ENCODE assay signal across 23 cellular contexts in genomic region chr10:112507988-112508387, GRCh38.
DNase-seq lines count a peak whose midpoint lies in the region; ATAC-seq and TF ChIP-seq lines count a peak whose summit lies in the region.
"Had no signal": no experiment of that assay in that cellular context is flagged by ENCODE, and none has a peak within 500 bp of the region (broad histone marks: within the 10 kb centered on the region; RNA-seq: fewer than 3 reads in every experiment).

No MANE protein-coding gene starts in this region.

- H3K27me3 ChIP-seq in thyroid gland = no peaks in the 10 kb centered on the region
- H3K27me3 ChIP-seq in mammary epithelial cell (ENCODE audit: insufficient read depth, low read length) = no peaks in the 10 kb centered on the region
- H3K27me3 ChIP-seq: BLaER1, SJCRH30 had no signal

- no peak overlapping the region for H3K4me3 Mint-ChIP-seq in mesothelial cell of epicardium
- H3K4me3 Mint-ChIP-seq: CD4-positive, alpha-beta T cell had no signal

- 19 to 20% methylated on average over 4 of the region's 4 CpGs for WGBS in thyroid gland, 2 donors
- 44% methylated on average over 4 of the region's 4 CpGs for WGBS in mammary epithelial cell (ENCODE audit: low coverage, missing lambda C conversion rate)

- DNase-seq in NCI-H510A treated with DMSO at 0.1 percent for 48 hours (lab: John Stamatoyannopoulos, UW) (peak; percentile 22), NCI-H510A (lab: John Stamatoyannopoulos, UW) (no peak), SK-MEL-5 (ENCODE audit: low read depth, low spot score) (peak; percentile 11), mesothelial cell of epicardium (ENCODE audit: low spot score in 2 of 2, unreplicated experiment in 2 of 2) (no peak), thyroid gland (peak; percentile 12 to 25), mammary epithelial cell (no peak)
- no peak for DNase-seq in activated CD4-positive, CD25-positive, alpha-beta regulatory T cell (lab: John Stamatoyannopoulos, UW)
- DNase-seq: CD4-positive, alpha-beta T cell; GM23248; H7; NCI-H1092; NCI-H1417 treated with DMSO at 0.1 percent for 48 hours; NCI-H1694 treated with DMSO at 0.1 percent for 48 hours; NCI-H2171; NCI-H226; NCI-H524 treated with DMSO at 0.1 percent for 48 hours; NCI-H774; NK-92 treated with Interleukin-12 subunit alpha and Interleukin-12 subunit beta, amount 100 ng/mL, for 24 hours; PC-3 had no signal

- ATAC-seq in HG03469 (IDR thresholded peaks at IDR 0.05; ENCODE audit: unreplicated experiment) = no peak
- ATAC-seq: PC-3, Right ventricle myocardium inferior had no signal

- in situ Hi-C loops in SK-MEL-5 (cut with HindIII; ENCODE audit: low pct_unique_long_range_greater_than_20kb, low sequenced_read_pairs) = no loop called here
- in situ Hi-C loops in mammary epithelial cell (cut with MboI; ENCODE audit: low sequenced_read_pairs in 2 of 2) = no loop called here

- TF ChIP-seq POLR2A in thyroid gland (IDR thresholded peaks at IDR 0.05) = no peak

- peaks cover 4% of the 10 kb centered on the region for H3K36me3 Mint-ChIP-seq in mesothelial cell of epicardium

- TF ChIP-seq CTCF in mesothelial cell of epicardium (IDR thresholded peaks at IDR 0.05; ENCODE audit: unreplicated experiment) (no peak), thyroid gland (IDR thresholded peaks at IDR 0.05) (no peak), mammary epithelial cell (conservative IDR thresholded peaks at IDR 0.05 in 1 of 2, IDR thresholded peaks at IDR 0.05 in 1 of 2; ENCODE audit: extremely low read depth in 1 of 2, insufficient read depth in 1 of 2, low read depth in 1 of 2, low read length in 2 of 2) (no peak)

- H2AFZ ChIP-seq in mammary epithelial cell (ENCODE audit: low read depth, low read length) = no peak overlapping the region
- H2AFZ ChIP-seq: GM23248 had no signal

- H3K4me3 ChIP-seq in thyroid gland (replicated peaks in 1 of 3) (no peak overlapping the region), mammary epithelial cell (replicated peaks in 1 of 3; ENCODE audit: insufficient read depth in 1 of 3, low read depth in 2 of 3, low read length in 3 of 3) (no peak overlapping the region)
- H3K4me3 ChIP-seq: BLaER1, GM23248, SJCRH30 had no signal

- H3K4me1 Mint-ChIP-seq in mesothelial cell of epicardium = peaks cover 25% of the 10 kb centered on the region

- intact Hi-C loops in thyroid gland (cut with DNase I) = no loop called here
- intact Hi-C loops in mammary epithelial cell (cut with micrococcal nuclease) = no loop called here

- H4K20me1 ChIP-seq in mammary epithelial cell (ENCODE audit: insufficient read depth, low read length) = no peaks in the 10 kb centered on the region

- peaks cover 6% of the 10 kb centered on the region for H3K79me2 ChIP-seq in mammary epithelial cell (ENCODE audit: insufficient read depth, low read length)

- peaks cover 4 to 11% of the 10 kb centered on the region in 2 donors for H3K4me1 ChIP-seq in thyroid gland
- no peaks in the 10 kb centered on the region for H3K4me1 ChIP-seq in mammary epithelial cell (ENCODE audit: insufficient read depth, low read length)
- H3K4me1 ChIP-seq: BLaER1 had no signal

- peak overlapping the region; percentile 7 for H3K27ac Mint-ChIP-seq in mesothelial cell of epicardium
- H3K27ac Mint-ChIP-seq: CD4-positive, alpha-beta T cell had no signal

- H3K36me3 ChIP-seq in thyroid gland (no peaks in the 10 kb centered on the region), mammary epithelial cell (ENCODE audit: insufficient read depth, low read length) (no peaks in the 10 kb centered on the region)
- H3K36me3 ChIP-seq: BLaER1, SJCRH30 had no signal

- no peaks in the 10 kb centered on the region for H3K9me3 ChIP-seq in thyroid gland
- no peaks in the 10 kb centered on the region for H3K9me3 ChIP-seq in mammary epithelial cell (replicated peaks; ENCODE audit: insufficient read depth, low read length)
- H3K9me3 ChIP-seq: BLaER1, SJCRH30 had no signal

- H3K9me3 Mint-ChIP-seq in mesothelial cell of epicardium = peaks cover 6% of the 10 kb centered on the region
- H3K9me3 Mint-ChIP-seq: CD4-positive, alpha-beta T cell had no signal

- BruUV-seq in mammary epithelial cell (replicated peaks; lab: Mats Ljungman, UMichigan) = no TSS peak

- no peaks in the 10 kb centered on the region for H3K27me3 Mint-ChIP-seq in mesothelial cell of epicardium (ENCODE audit: low read depth)
- H3K27me3 Mint-ChIP-seq: CD4-positive, alpha-beta T cell had no signal

- dilution Hi-C loops in mammary epithelial cell (cut with HindIII; ENCODE audit: low sequenced_read_pairs) = no loop called here

- CTCF ChIA-PET in mammary epithelial cell (lab: Charles Lee; ENCODE audit: low non-redundant PET) = no interaction called here

- no peak overlapping the region for H3K4me2 ChIP-seq in mammary epithelial cell (ENCODE audit: insufficient read depth, low read depth, low read length)
- H3K4me2 ChIP-seq: BLaER1 had no signal

- no peak overlapping the region for H3K9ac ChIP-seq in mammary epithelial cell (ENCODE audit: insufficient read depth, low read length)
- H3K9ac ChIP-seq: BLaER1, GM23248 had no signal

- H3K27ac ChIP-seq in thyroid gland (no peak overlapping the region), mammary epithelial cell (ENCODE audit: insufficient read depth, low read depth, low read length) (no peak overlapping the region)
- H3K27ac ChIP-seq: BLaER1, GM23248, SJCRH30 had no signal

Comparison
In these comparisons a context has a peak if more than half of its experiments do, and no peak if none do; other contexts are left out.
1. DNase-seq: peak in NCI-H510A treated with DMSO at 0.1 percent for 48 hours (single experiment), SK-MEL-5 (single experiment) and thyroid gland (2 of 2); none in NCI-H510A (single experiment), mesothelial cell of epicardium (0 of 2), mammary epithelial cell (single experiment) and activated CD4-positive, CD25-positive, alpha-beta regulatory T cell (0 of 4).